ENCODE assay signal across 19 cellular contexts in the genomic region with DNA sequence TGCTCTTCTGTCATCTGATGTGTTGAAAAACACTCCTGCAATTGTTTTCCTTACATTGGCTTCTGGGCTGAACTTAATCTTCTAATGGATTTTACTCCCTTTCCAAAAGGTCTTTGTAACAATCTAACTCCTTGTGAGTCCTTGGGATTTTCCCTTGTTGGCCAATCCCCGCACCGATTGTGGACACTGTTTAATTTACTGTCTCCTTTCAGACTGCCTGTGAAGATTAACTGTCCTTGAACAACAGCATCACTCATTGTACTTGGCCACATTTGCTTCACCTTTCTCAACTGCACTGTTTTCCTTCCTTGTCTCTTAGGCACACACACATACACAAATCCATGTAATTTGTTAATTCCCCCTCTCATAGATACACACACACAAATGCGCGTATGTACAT.
"Had no signal": no experiment of that assay in that cellular context is flagged by ENCODE, and none has a peak within 500 bp of the region (broad histone marks: within the 10 kb centered on the region; RNA-seq: fewer than 3 reads in every experiment).

No MANE protein-coding gene starts in this region.

- H3K4me3 Mint-ChIP-seq: activated naive CD4-positive, alpha-beta T cell treated with anti-CD3 and anti-CD28 coated beads for 36 hours; activated naive CD8-positive, alpha-beta T cell treated with anti-CD3 and anti-CD28 coated beads, Interleukin-2, amount 10 ng/mL, durations not matched to agents 7 days and 5 days; activated T-cell treated with anti-CD3 and anti-CD28 coated beads, Interleukin-2, amount 50 U/mL, for 72 hours; immature natural killer cell; memory B cell; nephron; stimulated activated naive B cell treated with anti-CD40 and anti-IgM and Interleukin-4, amounts not matched to agents 10 μg/mL and 1 μg/mL and 100 μg/mL, for 72 hours; WTC11 had no signal

- H3K9me3 Mint-ChIP-seq: activated naive CD4-positive, alpha-beta T cell treated with anti-CD3 and anti-CD28 coated beads for 36 hours; activated naive CD8-positive, alpha-beta T cell treated with anti-CD3 and anti-CD28 coated beads, Interleukin-2, amount 10 ng/mL, durations not matched to agents 7 days and 5 days; activated T-cell treated with anti-CD3 and anti-CD28 coated beads, Interleukin-2, amount 50 U/mL, for 72 hours; immature natural killer cell; memory B cell; nephron; stimulated activated naive B cell treated with anti-CD40 and anti-IgM and Interleukin-4, amounts not matched to agents 10 μg/mL and 1 μg/mL and 100 μg/mL, for 72 hours; WTC11 had no signal

- ATAC-seq: activated T-cell treated with anti-CD3 and anti-CD28 coated beads, Interleukin-2, amount 50 U/mL, for 72 hours; stimulated activated naive B cell treated with anti-CD40 and anti-IgM and Interleukin-4, amounts not matched to agents 10 μg/mL and 1 μg/mL and 100 μg/mL, for 72 hours; WTC11 had no signal

- DNase-seq: activated CD4-positive, alpha-beta T cell treated with anti-CD3 and anti-CD28 coated beads for 4 hours; activated CD4-positive, alpha-beta T cell treated with anti-CD3 and anti-CD28 coated beads, Interleukin-2, amount 50 U/mL, for 48 hours; activated effector memory CD4-positive, alpha-beta T cell treated with Interleukin-2 at 50 U/mL for 16 hours; activated naive CD4-positive, alpha-beta T cell treated with anti-CD3 and anti-CD28 coated beads for 36 hours; activated naive CD8-positive, alpha-beta T cell treated with anti-CD3 and anti-CD28 coated beads, Interleukin-2, amount 10 ng/mL, durations not matched to agents 7 days and 5 days; activated T-cell treated with anti-CD3 and anti-CD28 coated beads, Interleukin-2, amount 50 U/mL, for 72 hours; erythroblast; foreskin melanocyte; immature natural killer cell; kidney glomerular epithelial cell; retina; stimulated activated CD4-positive, alpha-beta T cell treated with anti-CD3 and anti-CD28 coated beads, Interleukin-2, amount 100 ng/mL, for 48 hours; stimulated activated CD8-positive, alpha-beta memory T cell treated with anti-CD3 and anti-CD28 coated beads, Interleukin-4, amount 100 ng/mL, for 48 hours; stimulated activated naive B cell treated with anti-CD40 and anti-IgM and Interleukin-4, amounts not matched to agents 10 μg/mL and 1 μg/mL and 100 μg/mL, for 72 hours; T-helper 9 cell; upper lobe of left lung had no signal

- H3K27ac Mint-ChIP-seq: activated naive CD4-positive, alpha-beta T cell treated with anti-CD3 and anti-CD28 coated beads for 36 hours; activated naive CD8-positive, alpha-beta T cell treated with anti-CD3 and anti-CD28 coated beads, Interleukin-2, amount 10 ng/mL, durations not matched to agents 7 days and 5 days; activated T-cell treated with anti-CD3 and anti-CD28 coated beads, Interleukin-2, amount 50 U/mL, for 72 hours; immature natural killer cell; memory B cell; stimulated activated naive B cell treated with anti-CD40 and anti-IgM and Interleukin-4, amounts not matched to agents 10 μg/mL and 1 μg/mL and 100 μg/mL, for 72 hours; WTC11 had no signal

- H3K36me3 Mint-ChIP-seq: activated naive CD8-positive, alpha-beta T cell treated with anti-CD3 and anti-CD28 coated beads, Interleukin-2, amount 10 ng/mL, durations not matched to agents 7 days and 5 days; immature natural killer cell; stimulated activated naive B cell treated with anti-CD40 and anti-IgM and Interleukin-4, amounts not matched to agents 10 μg/mL and 1 μg/mL and 100 μg/mL, for 72 hours; WTC11 had no signal

- H3K4me1 Mint-ChIP-seq: activated naive CD8-positive, alpha-beta T cell treated with anti-CD3 and anti-CD28 coated beads, Interleukin-2, amount 10 ng/mL, durations not matched to agents 7 days and 5 days; immature natural killer cell; memory B cell; stimulated activated naive B cell treated with anti-CD40 and anti-IgM and Interleukin-4, amounts not matched to agents 10 μg/mL and 1 μg/mL and 100 μg/mL, for 72 hours had no signal
